ENCODE assay signal across 8 cellular contexts in genomic region chr18:51029378-51029693, GRCh38. TPM values are rescaled to one million over a fixed set of nuclear protein-coding genes. Genes with fewer than 3 reads are reported as not detected.
DNase-seq lines count a peak whose midpoint lies in the region; ATAC-seq and TF ChIP-seq lines count a peak whose summit lies in the region.

No MANE protein-coding gene starts in this region.

- peaks cover 0 to 30% (median 4%) of the 10 kb centered on the region in 3 donors for H3K36me3 Mint-ChIP-seq in CD8-positive, alpha-beta memory T cell

- H3K4me3 ChIP-seq in CD8-positive, alpha-beta memory T cell (ENCODE audit: low read length), result peak overlapping the region; percentile 77
- peak overlapping the region; percentile 76 for H3K4me3 ChIP-seq in HUES48 (ENCODE audit: low read depth, low read length)
- peak overlapping the region; percentile 79 to 86 for H3K4me3 ChIP-seq in muscle layer of duodenum (ENCODE audit: low read depth in 1 of 2, low read length in 2 of 2)

- CTCF ChIA-PET in CD8-positive, alpha-beta memory T cell (lab: Charles Lee), result interaction anchor here (1.0 to 2.6 kb wide), 6 partner anchors 12 to 168 kb away, joined by 3 to 10 read pairs (median 6); partner anchors contain the start of genes ELAC1, ME2 and MEX3C

- no peaks in the 10 kb centered on the region for H3K27me3 ChIP-seq in CD8-positive, alpha-beta memory T cell (ENCODE audit: insufficient read depth, low read length, poor library complexity, severe bottlenecking)
- H3K27me3 ChIP-seq in HUES48 (ENCODE audit: control insufficient read depth, insufficient read depth, low read length), result no peaks in the 10 kb centered on the region
- no peaks in the 10 kb centered on the region for H3K27me3 ChIP-seq in muscle layer of duodenum (ENCODE audit: low read depth, low read length)

- H3K9me3 ChIP-seq in CD8-positive, alpha-beta memory T cell (ENCODE audit: low read length), result no peaks in the 10 kb centered on the region
- H3K9me3 ChIP-seq in HUES48 (ENCODE audit: control insufficient read depth, insufficient read depth, low read length) (no peaks in the 10 kb centered on the region), muscle layer of duodenum (ENCODE audit: control insufficient read depth in 1 of 2, low read length in 2 of 2) (no peaks in the 10 kb centered on the region)

- DNase-seq in CD8-positive, alpha-beta memory T cell, result peak in 1 of 5 donors; percentile 12
- DNase-seq in cerebellar cortex (ENCODE audit: low spot score), result peak; percentile 66
- no peak for DNase-seq in GOT3 (lab: John Stamatoyannopoulos, UW)
- DNase-seq in GM20000 (ENCODE audit: low spot score), result no peak
- DNase-seq in KG1 (lab: John Stamatoyannopoulos, UW), result no peak

- TF ChIP-seq CTCF in GM20000 (IDR thresholded peaks at IDR 0.05; ENCODE audit: extremely low read depth, missing control alignments), result no peak

- H3K9me3 Mint-ChIP-seq in CD8-positive, alpha-beta memory T cell, result no peaks in the 10 kb centered on the region

- peak overlapping the region; percentile 94 to 98 (median 97) for H3K4me3 Mint-ChIP-seq in CD8-positive, alpha-beta memory T cell

- POLR2A ChIA-PET in CD8-positive, alpha-beta memory T cell (lab: Charles Lee), result interaction anchor here (0.6 to 4.0 kb wide), 9 partner anchors 9 to 168 kb away, joined by 3 to 44 read pairs (median 5); partner anchors contain the start of genes ELAC1, ME2 and MEX3C

- peaks cover 0 to 4% of the 10 kb centered on the region in 2 donors for H3K27me3 Mint-ChIP-seq in CD8-positive, alpha-beta memory T cell

- peak overlapping the region; percentile 72 for H3K9ac ChIP-seq in HUES48 (ENCODE audit: low read depth, low read length)

- no peak for ATAC-seq in GM19467 (IDR thresholded peaks at IDR 0.05; ENCODE audit: unreplicated experiment)

- peak overlapping the region; percentile 97 to 100 (median 99) for H3K27ac Mint-ChIP-seq in CD8-positive, alpha-beta memory T cell

- H3K4me1 Mint-ChIP-seq in CD8-positive, alpha-beta memory T cell, result peaks cover 33 to 63% (median 53%) of the 10 kb centered on the region in 3 donors

- H3K27ac ChIP-seq in CD8-positive, alpha-beta memory T cell (ENCODE audit: low read depth, low read length), result peak overlapping the region; percentile 75
- H3K27ac ChIP-seq in HUES48 (ENCODE audit: low read depth, low read length), result peak overlapping the region; percentile 98
- H3K27ac ChIP-seq in muscle layer of duodenum (ENCODE audit: low read length), result peak overlapping the region; percentile 95

- no peaks in the 10 kb centered on the region for H3K36me3 ChIP-seq in CD8-positive, alpha-beta memory T cell (ENCODE audit: insufficient read depth, low read length)
- H3K36me3 ChIP-seq in HUES48 (ENCODE audit: control insufficient read depth, insufficient read depth, low read length), result peaks cover 22% of the 10 kb centered on the region
- H3K36me3 ChIP-seq in muscle layer of duodenum (ENCODE audit: control insufficient read depth in 1 of 2, insufficient read depth in 2 of 2, low read length in 2 of 2), result peaks cover 7 to 8% of the 10 kb centered on the region in 2 donors

- H3K4me1 ChIP-seq in CD8-positive, alpha-beta memory T cell (ENCODE audit: insufficient read depth, low read length), result peaks cover 52% of the 10 kb centered on the region
- H3K4me1 ChIP-seq in HUES48 (ENCODE audit: control insufficient read depth, insufficient read depth, low read length) (peaks cover 41% of the 10 kb centered on the region), muscle layer of duodenum (ENCODE audit: control insufficient read depth in 1 of 2, insufficient read depth in 2 of 2, low read length in 2 of 2) (peaks cover 2 to 32% of the 10 kb centered on the region in 2 donors)

RNA-seq across cellular contexts. Expression of gene SMAD4, which starts 0.7 kb away (rescaled TPM):
- total RNA-seq in CD8-positive, alpha-beta memory T cell, result 10 to 100 TPM; 81.9 to 84.3 TPM
- polyA plus RNA-seq in CD8-positive, alpha-beta memory T cell, result 62.4 TPM
